ENCODE assay signal across 1 cellular context in genomic region chr13:50998326-50998725, GRCh38.
TF ChIP-seq lines count a peak whose summit lies in the region.

No MANE protein-coding gene starts in this region.

TF ChIP-seq in H1, 55 proteins besides CTCF, POLR2A, EP300 and RAD21:
- no peak for TF ChIP-seq JUND (IDR thresholded peaks at IDR 0.05; ENCODE audit: low read length)
- no peak for TF ChIP-seq SIRT6 (IDR thresholded peaks at IDR 0.05; ENCODE audit: low read length)
- no peak for TF ChIP-seq ATF2 (IDR thresholded peaks at IDR 0.05; ENCODE audit: low read length)
- TF ChIP-seq BCL11A (IDR thresholded peaks at IDR 0.05; ENCODE audit: low read depth in 2 of 2, low read length in 2 of 2): no peak
- TF ChIP-seq EGR1 (IDR thresholded peaks at IDR 0.05; ENCODE audit: borderline replicate concordance, low read depth, low read length): no peak
- no peak for TF ChIP-seq POU5F1 (IDR thresholded peaks at IDR 0.05; ENCODE audit: low read depth, low read length)
- TF ChIP-seq ASH2L (IDR thresholded peaks at IDR 0.05; ENCODE audit: low read length): no peak
- no peak for TF ChIP-seq RBBP5 (IDR thresholded peaks at IDR 0.05; ENCODE audit: borderline replicate concordance, low read depth, low read length)
- no peak for TF ChIP-seq SP4 (IDR thresholded peaks at IDR 0.05; ENCODE audit: low read length)
- no peak for TF ChIP-seq TAF1 (IDR thresholded peaks at IDR 0.05; ENCODE audit: low read depth, low read length)
- TF ChIP-seq TCF12 (IDR thresholded peaks at IDR 0.05; ENCODE audit: low read depth, low read length): no peak
- no peak for TF ChIP-seq MAFK (IDR thresholded peaks at IDR 0.05; ENCODE audit: low read depth, low read length)
- no peak for TF ChIP-seq HDAC2 (IDR thresholded peaks at IDR 0.05; ENCODE audit: borderline replicate concordance in 1 of 2, low read depth in 2 of 2, low read length in 2 of 2)
- TF ChIP-seq KDM5A (IDR thresholded peaks at IDR 0.05; ENCODE audit: low read length): no peak
- no peak for TF ChIP-seq YY1 (IDR thresholded peaks at IDR 0.05; ENCODE audit: low read depth, low read length)
TF ChIP-seq in H1: peak in this region for 0.
